Comparison of ENCODE assay signal across 8 cellular contexts in the genomic region with DNA sequence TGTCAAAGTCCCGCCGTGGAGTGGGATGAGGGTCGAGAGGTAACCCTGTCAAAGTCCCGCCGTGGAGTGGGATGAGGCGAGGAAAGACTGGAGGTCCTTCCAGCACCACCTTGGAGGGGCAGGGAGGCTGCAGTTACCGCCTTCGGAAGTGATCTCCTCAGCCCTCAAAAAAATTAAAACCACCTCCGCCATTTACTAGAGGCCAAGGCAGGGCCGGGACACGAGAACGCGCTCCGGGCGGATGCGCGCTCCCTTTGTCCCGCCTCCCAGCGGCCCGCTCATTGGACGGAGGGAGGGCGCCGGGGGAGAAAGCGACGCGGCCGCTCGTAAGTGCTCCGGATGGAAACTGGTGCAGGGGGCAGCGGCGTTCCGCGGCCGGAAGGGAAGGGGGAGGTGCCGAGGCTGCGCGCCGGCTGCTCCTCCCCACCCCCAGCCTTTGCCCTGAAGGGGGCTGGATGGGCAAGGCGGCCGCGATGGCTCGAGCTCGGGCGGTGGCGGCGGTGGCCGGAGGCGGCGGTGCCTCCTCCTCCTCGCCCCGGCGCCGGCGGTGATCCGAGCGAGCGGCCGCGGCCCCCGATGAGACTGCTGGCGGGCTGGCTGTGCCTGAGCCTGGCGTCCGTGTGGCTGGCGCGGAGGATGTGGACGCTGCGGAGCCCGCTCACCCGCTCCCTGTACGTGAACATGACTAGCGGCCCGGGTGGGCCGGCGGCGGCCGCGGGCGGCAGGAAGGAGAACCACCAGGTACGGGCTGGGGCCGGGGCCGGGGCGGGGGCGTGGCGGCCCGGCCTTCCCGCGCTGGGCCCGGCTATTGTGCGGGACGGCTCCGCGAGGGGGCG. TPM values are rescaled to one million over a fixed set of nuclear protein-coding genes. Genes with fewer than 3 reads are reported as not detected.
DNase-seq lines count a peak whose midpoint lies in the region; ATAC-seq and TF ChIP-seq lines count a peak whose summit lies in the region.

METTL9 (plus strand) TSS at position 420 of the 836 bp plus-strand sequence; CDS start at position 577, 157 bp downstream.

- H3K27ac Mint-ChIP-seq in activated T-cell treated with anti-CD3 and anti-CD28 coated beads, Interleukin-2, amount 50 U/mL, for 24 hours, result peak within 1 kb of the TSS; percentile 93

- ATAC-seq in GM21576 (IDR thresholded peaks at IDR 0.05; ENCODE audit: unreplicated experiment), result peak; percentile 88
- peak; percentile 89 for ATAC-seq in PC-3

- no peak for TF ChIP-seq CTCF in PC-3 (conservative IDR thresholded peaks at IDR 0.05; ENCODE audit: low read depth, low read length)

- H3K27ac ChIP-seq in PC-3 (ENCODE audit: low read length), result peak within 1 kb of the TSS; percentile 74

- intact Hi-C loops in PC-3 (cut with micrococcal nuclease), result loop anchor here (1.0 kb wide), 1 partner anchor 9 kb away; no protein-coding TSS in a partner anchor

- H3K4me1 Mint-ChIP-seq in activated T-cell treated with anti-CD3 and anti-CD28 coated beads, Interleukin-2, amount 50 U/mL, for 24 hours (ENCODE audit: low read depth), result peaks cover 59% of the 10 kb centered on the region

- peaks cover 8% of the 10 kb centered on the region for H3K4me1 ChIP-seq in PC-3 (ENCODE audit: insufficient read depth, low read length)
- H3K4me1 ChIP-seq in mucosa of stomach (ENCODE audit: control insufficient read depth, insufficient read depth, low read length), result peaks cover 17% of the 10 kb centered on the region

- H3K79me2 ChIP-seq in PC-3 (ENCODE audit: low read length), result peaks cover 46% of the 10 kb centered on the region

- CTCF ChIA-PET in PC-3 (lab: Charles Lee), result no interaction called here

- H3K4me3 Mint-ChIP-seq in activated T-cell treated with anti-CD3 and anti-CD28 coated beads, Interleukin-2, amount 50 U/mL, for 24 hours, result peak within 1 kb of the TSS; percentile 89

- POLR2A ChIA-PET in PC-3 (lab: Charles Lee; ENCODE audit: unreplicated experiment), result interaction anchor here (0.8 to 1.0 kb wide), 2 partner anchors 9 to 12 kb away, joined by 9 read pairs; no protein-coding TSS in a partner anchor

- H3K9me3 ChIP-seq in PC-3 (ENCODE audit: low read length), result no peaks in the 10 kb centered on the region
- H3K9me3 ChIP-seq in mucosa of stomach (ENCODE audit: control insufficient read depth, low read length), result no peaks in the 10 kb centered on the region

- BruUV-seq in PC-3 (replicated peaks; lab: Mats Ljungman, UMichigan), result no TSS peak

- no peaks in the 10 kb centered on the region for H3K9me2 ChIP-seq in PC-3 (replicated peaks; ENCODE audit: low read length)

- no peak for TF ChIP-seq EP300 in Ishikawa (IDR thresholded peaks at IDR 0.05; ENCODE audit: borderline replicate concordance)

- peak within 1 kb of the TSS; percentile 99 for H3K4me2 ChIP-seq in PC-3 (ENCODE audit: low read length)

- TF ChIP-seq RAD21 in Ishikawa (IDR thresholded peaks at IDR 0.05; ENCODE audit: low read depth), result no peak; the same call in 1 of the 2 replicates

- H3K4me3 ChIP-seq in PC-3 (ENCODE audit: low read length) (peak within 1 kb of the TSS; percentile 94), mucosa of stomach (ENCODE audit: low read length) (peak within 1 kb of the TSS; percentile 61)

- H2AFZ ChIP-seq in PC-3 (ENCODE audit: low read length), result peak within 1 kb of the TSS; percentile 97

- H4K20me1 ChIP-seq in PC-3 (ENCODE audit: low read length), result peaks cover 11% of the 10 kb centered on the region

- H3K27me3 ChIP-seq in PC-3 (ENCODE audit: low read length) (no peaks in the 10 kb centered on the region), mucosa of stomach (ENCODE audit: control insufficient read depth, insufficient read depth, low read length) (no peaks in the 10 kb centered on the region)

- peaks cover 19% of the 10 kb centered on the region for H3K36me3 Mint-ChIP-seq in activated T-cell treated with anti-CD3 and anti-CD28 coated beads, Interleukin-2, amount 50 U/mL, for 24 hours (ENCODE audit: low read depth)

- H3K9ac ChIP-seq in PC-3 (ENCODE audit: low read length) (peak within 1 kb of the TSS; percentile 91), mucosa of stomach (ENCODE audit: low read length) (peak within 1 kb of the TSS; percentile 94)

- H3K27me3 Mint-ChIP-seq in activated T-cell treated with anti-CD3 and anti-CD28 coated beads, Interleukin-2, amount 50 U/mL, for 24 hours, result no peaks in the 10 kb centered on the region

- DNase-seq in DMS114 treated with DMSO at 0.1 percent for 48 hours (lab: John Stamatoyannopoulos, UW; ENCODE audit: unreplicated experiment), result peak; percentile 79
- peak; percentile 89 for DNase-seq in PC-3
- DNase-seq in activated T-cell treated with anti-CD3 and anti-CD28 coated beads, Interleukin-2, amount 50 U/mL, for 24 hours, result peak; percentile 96
- peak; percentile 97 to 99 for DNase-seq in erythroblast (lab: John Stamatoyannopoulos, UW)
- DNase-seq in stimulated activated CD8-positive, alpha-beta memory T cell treated with anti-CD3 and anti-CD28 coated beads, Interleukin-7, amount 100 ng/mL, for 1 hour (ENCODE audit: low read depth in 2 of 2), result peak; percentile 85 to 90

- TF ChIP-seq POLR2A in erythroblast (IDR thresholded peaks at IDR 0.05; ENCODE audit: low read length), result peak; percentile 98

- H3F3A ChIP-seq in PC-3 (ENCODE audit: low read length, unreplicated experiment), result no peaks in the 10 kb centered on the region

- H3K36me3 ChIP-seq in PC-3 (ENCODE audit: low read depth, low read length), result no peaks in the 10 kb centered on the region
- H3K36me3 ChIP-seq in mucosa of stomach (ENCODE audit: control insufficient read depth, insufficient read depth, low read length), result no peaks in the 10 kb centered on the region

- no peaks in the 10 kb centered on the region for H3K9me3 Mint-ChIP-seq in activated T-cell treated with anti-CD3 and anti-CD28 coated beads, Interleukin-2, amount 50 U/mL, for 24 hours

TF ChIP-seq in Ishikawa, 13 proteins besides CTCF, POLR2A, EP300 and RAD21:
- TF ChIP-seq NFIC (IDR thresholded peaks at IDR 0.05) (no peak; the same call in 1 of the 2 replicates), TEAD4 (IDR thresholded peaks at IDR 0.05) (peak; percentile 36; the same call in 1 of the 2 replicates), MAX (IDR thresholded peaks at IDR 0.05) (peak; percentile 74), TAF1 (IDR thresholded peaks at IDR 0.05; ENCODE audit: low read depth) (peak; percentile 94), TCF12 (IDR thresholded peaks at IDR 0.05; ENCODE audit: low read depth) (peak; percentile 82), EGR1 (IDR thresholded peaks at IDR 0.05) (no peak), FOXM1 (IDR thresholded peaks at IDR 0.05; ENCODE audit: borderline replicate concordance, low read depth) (no peak), ZBTB7A (IDR thresholded peaks at IDR 0.05; ENCODE audit: low read depth) (no peak), CEBPB (IDR thresholded peaks at IDR 0.05) (no peak; the same call in 1 of the 2 replicates), CREB1 (IDR thresholded peaks at IDR 0.05; ENCODE audit: low read depth) (peak; percentile 42; the same call in 1 of the 2 replicates), YY1 (IDR thresholded peaks at IDR 0.05; ENCODE audit: low read depth) (peak; percentile 85; the same call in 1 of the 2 replicates)
- TF ChIP-seq, protein P1, sequence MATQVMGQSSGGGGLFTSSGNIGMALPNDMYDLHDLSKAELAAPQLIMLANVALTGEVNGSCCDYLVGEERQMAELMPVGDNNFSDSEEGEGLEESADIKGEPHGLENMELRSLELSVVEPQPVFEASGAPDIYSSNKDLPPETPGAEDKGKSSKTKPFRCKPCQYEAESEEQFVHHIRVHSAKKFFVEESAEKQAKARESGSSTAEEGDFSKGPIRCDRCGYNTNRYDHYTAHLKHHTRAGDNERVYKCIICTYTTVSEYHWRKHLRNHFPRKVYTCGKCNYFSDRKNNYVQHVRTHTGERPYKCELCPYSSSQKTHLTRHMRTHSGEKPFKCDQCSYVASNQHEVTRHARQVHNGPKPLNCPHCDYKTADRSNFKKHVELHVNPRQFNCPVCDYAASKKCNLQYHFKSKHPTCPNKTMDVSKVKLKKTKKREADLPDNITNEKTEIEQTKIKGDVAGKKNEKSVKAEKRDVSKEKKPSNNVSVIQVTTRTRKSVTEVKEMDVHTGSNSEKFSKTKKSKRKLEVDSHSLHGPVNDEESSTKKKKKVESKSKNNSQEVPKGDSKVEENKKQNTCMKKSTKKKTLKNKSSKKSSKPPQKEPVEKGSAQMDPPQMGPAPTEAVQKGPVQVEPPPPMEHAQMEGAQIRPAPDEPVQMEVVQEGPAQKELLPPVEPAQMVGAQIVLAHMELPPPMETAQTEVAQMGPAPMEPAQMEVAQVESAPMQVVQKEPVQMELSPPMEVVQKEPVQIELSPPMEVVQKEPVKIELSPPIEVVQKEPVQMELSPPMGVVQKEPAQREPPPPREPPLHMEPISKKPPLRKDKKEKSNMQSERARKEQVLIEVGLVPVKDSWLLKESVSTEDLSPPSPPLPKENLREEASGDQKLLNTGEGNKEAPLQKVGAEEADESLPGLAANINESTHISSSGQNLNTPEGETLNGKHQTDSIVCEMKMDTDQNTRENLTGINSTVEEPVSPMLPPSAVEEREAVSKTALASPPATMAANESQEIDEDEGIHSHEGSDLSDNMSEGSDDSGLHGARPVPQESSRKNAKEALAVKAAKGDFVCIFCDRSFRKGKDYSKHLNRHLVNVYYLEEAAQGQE (IDR thresholded peaks at IDR 0.05; ENCODE audit: low read depth), result no peak
- TF ChIP-seq, protein P2, sequence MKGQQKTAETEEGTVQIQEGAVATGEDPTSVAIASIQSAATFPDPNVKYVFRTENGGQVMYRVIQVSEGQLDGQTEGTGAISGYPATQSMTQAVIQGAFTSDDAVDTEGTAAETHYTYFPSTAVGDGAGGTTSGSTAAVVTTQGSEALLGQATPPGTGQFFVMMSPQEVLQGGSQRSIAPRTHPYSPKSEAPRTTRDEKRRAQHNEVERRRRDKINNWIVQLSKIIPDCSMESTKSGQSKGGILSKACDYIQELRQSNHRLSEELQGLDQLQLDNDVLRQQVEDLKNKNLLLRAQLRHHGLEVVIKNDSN (IDR thresholded peaks at IDR 0.05), result peak; percentile 74
TF ChIP-seq in Ishikawa: peak in this region for 7.

RNA-seq across cellular contexts. Expression of gene METTL9, which starts in this region (rescaled TPM):
- total RNA-seq in PC-3 (2014; rRNA removed), result 133 and 180 TPM in 2 replicates

Comparison
In these comparisons a context has a peak if more than half of its experiments do, and no peak if none do; other contexts are left out.
1. Peak in every context shown above with its lines: DNase-seq, ATAC-seq, H3K4me3 ChIP-seq and H3K27ac ChIP-seq.